ENCODE assay signal across 12 cellular contexts in genomic region chrX:101429934-101430333, GRCh38. TPM values are rescaled to one million over a fixed set of nuclear protein-coding genes. Genes with fewer than 3 reads are reported as not detected.
DNase-seq lines count a peak whose midpoint lies in the region; ATAC-seq, FAIRE-seq and TF ChIP-seq lines count a peak whose summit lies in the region.
"Had no signal": no experiment of that assay in that cellular context is flagged by ENCODE, and none has a peak within 500 bp of the region (broad histone marks: within the 10 kb centered on the region; RNA-seq: fewer than 3 reads in every experiment).

No MANE protein-coding gene starts in this region.

- BruUV-seq in mammary epithelial cell (replicated peaks; lab: Mats Ljungman, UMichigan): no TSS peak

- no peaks in the 10 kb centered on the region for H3K79me2 ChIP-seq in mammary epithelial cell (ENCODE audit: insufficient read depth, low read length)

- no peak overlapping the region for H3K27ac ChIP-seq in mammary epithelial cell (ENCODE audit: insufficient read depth, low read depth, low read length)
- no peak overlapping the region for H3K27ac ChIP-seq in upper lobe of right lung
- H3K27ac ChIP-seq: BLaER1 treated with 17β-estradiol and CSF1 and Interleukin-3, amounts not matched to agents 10 nM and 100 nM; pancreas had no signal

- in situ Hi-C loops in mammary epithelial cell (cut with MboI; ENCODE audit: low sequenced_read_pairs in 2 of 2): no loop called here

- dilution Hi-C loops in mammary epithelial cell (cut with HindIII; ENCODE audit: low sequenced_read_pairs): no loop called here

- H3K4me1 ChIP-seq in adipocyte (ENCODE audit: control insufficient read depth, insufficient read depth, low read length) (peaks cover 6% of the 10 kb centered on the region), mammary epithelial cell (ENCODE audit: insufficient read depth, low read length) (no peaks in the 10 kb centered on the region), upper lobe of right lung (no peaks in the 10 kb centered on the region)
- H3K4me1 ChIP-seq: pancreas had no signal

- H4K20me1 ChIP-seq in mammary epithelial cell (ENCODE audit: insufficient read depth, low read length): no peaks in the 10 kb centered on the region
- H4K20me1 ChIP-seq: BLaER1 treated with 17β-estradiol and CSF1 and Interleukin-3, amounts not matched to agents 10 nM and 100 nM had no signal

- TF ChIP-seq CTCF in mammary epithelial cell (conservative IDR thresholded peaks at IDR 0.05 in 1 of 2, IDR thresholded peaks at IDR 0.05 in 1 of 2; ENCODE audit: extremely low read depth in 1 of 2, insufficient read depth in 1 of 2, low read depth in 1 of 2, low read length in 2 of 2): no peak
- TF ChIP-seq CTCF in upper lobe of right lung (IDR thresholded peaks at IDR 0.05): no peak

- no peak overlapping the region for H2AFZ ChIP-seq in mammary epithelial cell (ENCODE audit: low read depth, low read length)

- 75% methylated on average over 1 of the region's 1 CpG for WGBS in mammary epithelial cell (ENCODE audit: low coverage, missing lambda C conversion rate)

- no peak overlapping the region for H3K4me2 ChIP-seq in mammary epithelial cell (ENCODE audit: insufficient read depth, low read depth, low read length)

- CTCF ChIA-PET in mammary epithelial cell (lab: Charles Lee; ENCODE audit: low non-redundant PET): no interaction called here

- FAIRE-seq in H54 (lab: Jason Lieb, UNC): no peak
- FAIRE-seq: pancreas had no signal

- H3K27me3 ChIP-seq in adipocyte (replicated peaks; ENCODE audit: control insufficient read depth, insufficient read depth, low read length) (no peaks in the 10 kb centered on the region), mammary epithelial cell (ENCODE audit: insufficient read depth, low read length) (no peaks in the 10 kb centered on the region), upper lobe of right lung (no peaks in the 10 kb centered on the region)
- H3K27me3 ChIP-seq: BLaER1 treated with 17β-estradiol and CSF1 and Interleukin-3, amounts not matched to agents 10 nM and 100 nM; pancreas had no signal

- H3K36me3 ChIP-seq in adipocyte (ENCODE audit: control insufficient read depth, insufficient read depth, low read length, severe bottlenecking) (no peaks in the 10 kb centered on the region), mammary epithelial cell (ENCODE audit: insufficient read depth, low read length) (no peaks in the 10 kb centered on the region), upper lobe of right lung (peaks cover 12% of the 10 kb centered on the region)
- H3K36me3 ChIP-seq: pancreas had no signal

- H3K4me3 ChIP-seq in adipocyte (ENCODE audit: low read length): no peak overlapping the region
- no peak overlapping the region for H3K4me3 ChIP-seq in mammary epithelial cell (replicated peaks in 1 of 3; ENCODE audit: insufficient read depth in 1 of 3, low read depth in 2 of 3, low read length in 3 of 3)
- H3K4me3 ChIP-seq in upper lobe of right lung: no peak overlapping the region
- H3K4me3 ChIP-seq: BLaER1 treated with 17β-estradiol and CSF1 and Interleukin-3, amounts not matched to agents 10 nM and 100 nM; pancreas had no signal

- ATAC-seq in GM19035 (IDR thresholded peaks at IDR 0.05; ENCODE audit: unreplicated experiment) (peak; percentile 36), HG03066 (IDR thresholded peaks at IDR 0.05; ENCODE audit: low read depth, unreplicated experiment) (peak; percentile 55), HG03095 (IDR thresholded peaks at IDR 0.05; ENCODE audit: unreplicated experiment) (no peak), upper lobe of right lung (no peak)

- TF ChIP-seq POLR2A in H54 (IDR thresholded peaks at IDR 0.05; ENCODE audit: low read depth, low read length): no peak

- DNase-seq in A172 (ENCODE audit: low spot score) (peak; percentile 2), adipocyte (ENCODE audit: low read depth) (peak; percentile 40), H54 (ENCODE audit: insufficient read length, low spot score) (no peak), mammary epithelial cell (no peak), upper lobe of right lung (no peak)
- DNase-seq: activated gamma-delta T cell treated with Interleukin-2 at 50 U/mL for 16 hours, pancreas, SHP77 had no signal

- intact Hi-C loops in mammary epithelial cell (cut with micrococcal nuclease): no loop called here
- intact Hi-C loops in upper lobe of right lung (cut with DNase I): no loop called here

- H3K9me3 ChIP-seq in adipocyte (ENCODE audit: control insufficient read depth, low read length): peaks cover 12% of the 10 kb centered on the region
- peaks cover 5% of the 10 kb centered on the region for H3K9me3 ChIP-seq in mammary epithelial cell (replicated peaks; ENCODE audit: insufficient read depth, low read length)
- no peaks in the 10 kb centered on the region for H3K9me3 ChIP-seq in upper lobe of right lung
- H3K9me3 ChIP-seq: pancreas had no signal

- no peak overlapping the region for H3K9ac ChIP-seq in adipocyte (ENCODE audit: low read length)
- H3K9ac ChIP-seq in mammary epithelial cell (ENCODE audit: insufficient read depth, low read length): no peak overlapping the region
- H3K9ac ChIP-seq: BLaER1 treated with 17β-estradiol and CSF1 and Interleukin-3, amounts not matched to agents 10 nM and 100 nM had no signal

RNA-seq across cellular contexts. Expression of gene HNRNPH2, which starts 21.9 kb away (rescaled TPM):
- 47.8 and 49.7 TPM in 2 replicates for total RNA-seq in A172 (2014; rRNA removed; shearing (Covaris generic))
- 10 to 100 TPM; 49.1 to 51.2 TPM for total RNA-seq in mammary epithelial cell
- 29.6 TPM for polyA plus RNA-seq in mammary epithelial cell
- polyA minus RNA-seq in mammary epithelial cell: 26.9 TPM
- 67.1 TPM for total RNA-seq in upper lobe of right lung

RNA-seq across cellular contexts. Expression of gene GLA, which starts 22.2 kb away (rescaled TPM):
- 33.6 and 40.4 TPM in 2 replicates for total RNA-seq in A172 (2014; rRNA removed; shearing (Covaris generic))
- total RNA-seq in mammary epithelial cell (10 to 100 TPM; 21.3 to 28.8 TPM), upper lobe of right lung (46.3 TPM)
- 43.4 TPM for polyA plus RNA-seq in mammary epithelial cell
- 75.7 TPM for polyA minus RNA-seq in mammary epithelial cell

RNA-seq across cellular contexts. Expression of gene RPL36A, which starts 39.1 kb away (rescaled TPM):
- total RNA-seq in A172 (2014; rRNA removed; shearing (Covaris generic)): 859 and 1,447 TPM in 2 replicates
- total RNA-seq in mammary epithelial cell (100 to 1,000 TPM; 288 to 293 TPM), upper lobe of right lung (133 TPM)
- polyA plus RNA-seq in mammary epithelial cell: 2,001 TPM
- 121 TPM for polyA minus RNA-seq in mammary epithelial cell

RNA-seq across cellular contexts. Expression of gene BTK, which starts 43.9 kb away (rescaled TPM):
- total RNA-seq in A172 (2014; rRNA removed; shearing (Covaris generic)): not detected in 2 replicates
- under 1 TPM in 1 of 2 donors, not detected in 1; under 0.01 TPM for total RNA-seq in mammary epithelial cell
- polyA plus RNA-seq in mammary epithelial cell: not detected
- polyA minus RNA-seq in mammary epithelial cell: not detected
- total RNA-seq in upper lobe of right lung: 34.1 TPM

RNA-seq across cellular contexts. Expression of gene ARMCX4, which starts 55.3 kb away (rescaled TPM):
- not detected in 2 replicates for total RNA-seq in A172 (2014; rRNA removed; shearing (Covaris generic))
- 1 to 10 TPM; 1.8 to 3.5 TPM for total RNA-seq in mammary epithelial cell
- 0.16 TPM for polyA plus RNA-seq in mammary epithelial cell
- polyA minus RNA-seq in mammary epithelial cell: not detected
- 13.1 TPM for total RNA-seq in upper lobe of right lung

Comparison
In these comparisons a context has a peak if more than half of its experiments do, and no peak if none do; other contexts are left out.
1. DNase-seq: peak in A172 (single experiment) and adipocyte (single experiment); none in H54 (single experiment), mammary epithelial cell (single experiment) and upper lobe of right lung (single experiment).
2. ATAC-seq: peak in GM19035 (single experiment) and HG03066 (single experiment); none in HG03095 (single experiment) and upper lobe of right lung (single experiment).